In the genomic region with DNA sequence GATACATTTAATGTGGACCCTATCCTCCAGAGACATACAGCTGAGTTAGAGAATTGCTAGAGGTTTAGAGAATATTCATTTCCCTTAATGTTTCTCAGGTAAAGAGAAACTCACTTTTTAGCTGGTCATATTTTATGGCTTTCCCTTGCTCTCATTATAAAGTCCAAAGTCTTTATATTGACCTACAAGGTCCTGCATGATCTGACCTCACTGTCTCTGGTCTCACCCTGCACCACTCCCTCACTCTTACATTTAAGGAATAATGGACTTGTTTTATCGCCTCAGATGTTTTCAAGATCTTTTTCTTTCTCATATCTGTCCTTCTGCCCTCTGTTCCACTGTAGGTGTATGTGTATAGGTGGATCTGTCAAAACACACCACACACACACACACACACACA, we compare ENCODE assay signal across 23 cellular contexts.
DNase-seq lines count a peak whose midpoint lies in the region; ATAC-seq and TF ChIP-seq lines count a peak whose summit lies in the region.
"Had no signal": no experiment of that assay in that cellular context is flagged by ENCODE, and none has a peak within 500 bp of the region (broad histone marks: within the 10 kb centered on the region; RNA-seq: fewer than 3 reads in every experiment).

No MANE protein-coding gene starts in this region.

- H3K4me1 ChIP-seq in colonic mucosa (no peaks in the 10 kb centered on the region), mucosa of descending colon (ENCODE audit: low read depth) (peaks cover 5% of the 10 kb centered on the region), stomach (no peaks in the 10 kb centered on the region)
- H3K4me1 ChIP-seq: BE2C, BLaER1 had no signal

- WGBS in stomach, 5 donors, result 82 to 93% (median 90%) methylated on average over 1 of the region's 1 CpG

- no peak overlapping the region for H3K27ac Mint-ChIP-seq in glutamatergic neuron (ENCODE audit: unreplicated experiment)
- H3K27ac Mint-ChIP-seq: CD14-positive monocyte; CD4-positive, alpha-beta memory T cell; CD4-positive, CD25-positive, alpha-beta regulatory T cell; CD8-positive, alpha-beta memory T cell had no signal

- no peak overlapping the region for H3K4me3 Mint-ChIP-seq in glutamatergic neuron (ENCODE audit: unreplicated experiment)
- H3K4me3 Mint-ChIP-seq: CD14-positive monocyte; CD4-positive, alpha-beta memory T cell; CD4-positive, CD25-positive, alpha-beta regulatory T cell; CD8-positive, alpha-beta memory T cell had no signal

- no peaks in the 10 kb centered on the region for H3K4me1 Mint-ChIP-seq in glutamatergic neuron (ENCODE audit: low read depth, unreplicated experiment)
- H3K4me1 Mint-ChIP-seq: CD14-positive monocyte; CD4-positive, alpha-beta memory T cell; CD4-positive, CD25-positive, alpha-beta regulatory T cell; CD8-positive, alpha-beta memory T cell had no signal

- peak overlapping the region; percentile 23 for H3K27ac ChIP-seq in colonic mucosa
- no peak overlapping the region for H3K27ac ChIP-seq in stomach
- H3K27ac ChIP-seq: BLaER1 had no signal

- intact Hi-C loops in colonic mucosa (cut with DNase I), result no loop called here
- intact Hi-C loops in mucosa of descending colon (cut with DNase I, micrococcal nuclease), result no loop called here
- intact Hi-C loops in stomach (cut with DNase I; ENCODE audit: low total_unique reads), result no loop called here

- H3K27me3 Mint-ChIP-seq in glutamatergic neuron (ENCODE audit: unreplicated experiment), result peaks cover 2% of the 10 kb centered on the region
- H3K27me3 Mint-ChIP-seq: CD4-positive, CD25-positive, alpha-beta regulatory T cell had no signal

- DNase-seq in colonic mucosa, result no peak
- DNase-seq in mucosa of descending colon, result peak in 1 of 3 donors; percentile 20
- DNase-seq in stomach, result no peak
- DNase-seq in glutamatergic neuron, result no peak
- DNase-seq: 8988T; ACHN; BE2C; C1 segment of cervical spinal cord; CD4-positive, alpha-beta memory T cell; CD4-positive, CD25-positive, alpha-beta regulatory T cell; CD8-positive, alpha-beta memory T cell; COR-L47; DMS 273 treated with DMSO at 0.1 percent for 48 hours; DMS153; DMS53; DMS79; DND-41; EL; GDM1 had no signal

- H3K9me3 ChIP-seq in colonic mucosa (no peaks in the 10 kb centered on the region), mucosa of descending colon (no peaks in the 10 kb centered on the region), stomach (no peaks in the 10 kb centered on the region)
- H3K9me3 ChIP-seq: BE2C, BLaER1 had no signal

- TF ChIP-seq CTCF in colonic mucosa (IDR thresholded peaks at IDR 0.05), result no peak
- TF ChIP-seq CTCF in mucosa of descending colon (IDR thresholded peaks at IDR 0.05), result no peak
- no peak for TF ChIP-seq CTCF in stomach (IDR thresholded peaks at IDR 0.05)
- no peak for TF ChIP-seq CTCF in glutamatergic neuron (IDR thresholded peaks at IDR 0.05; ENCODE audit: partially characterized antibody, unreplicated experiment)

- H3K9me3 Mint-ChIP-seq in glutamatergic neuron (ENCODE audit: unreplicated experiment), result peaks cover 2% of the 10 kb centered on the region
- H3K9me3 Mint-ChIP-seq: CD4-positive, CD25-positive, alpha-beta regulatory T cell; CD8-positive, alpha-beta memory T cell had no signal

- ATAC-seq in mucosa of descending colon, result peak; percentile 91
- ATAC-seq in GM21576 (IDR thresholded peaks at IDR 0.05; ENCODE audit: unreplicated experiment), result no peak
- ATAC-seq: GM12878 had no signal

- H3K9ac ChIP-seq in colonic mucosa (ENCODE audit: low read depth in 2 of 2, low read length in 2 of 2), result no peak overlapping the region
- H3K9ac ChIP-seq: BLaER1 had no signal

- H3K27me3 ChIP-seq in colonic mucosa (no peaks in the 10 kb centered on the region), stomach (no peaks in the 10 kb centered on the region)
- H3K27me3 ChIP-seq: BLaER1 had no signal

- no peak for TF ChIP-seq POLR2A in stomach (IDR thresholded peaks at IDR 0.05)

- no peak for TF ChIP-seq EP300 in stomach (IDR thresholded peaks at IDR 0.05)

- H3K36me3 Mint-ChIP-seq in glutamatergic neuron (ENCODE audit: unreplicated experiment), result no peaks in the 10 kb centered on the region
- H3K36me3 Mint-ChIP-seq: CD14-positive monocyte; CD4-positive, alpha-beta memory T cell; CD8-positive, alpha-beta memory T cell had no signal

- H3K4me3 ChIP-seq in colonic mucosa, result no peak overlapping the region
- H3K4me3 ChIP-seq in mucosa of descending colon, result no peak overlapping the region
- H3K4me3 ChIP-seq in stomach, result no peak overlapping the region
- H3K4me3 ChIP-seq: BLaER1, GM12878 had no signal

- H3K36me3 ChIP-seq in colonic mucosa, result no peaks in the 10 kb centered on the region
- H3K36me3 ChIP-seq in mucosa of descending colon (ENCODE audit: low read depth), result no peaks in the 10 kb centered on the region
- no peaks in the 10 kb centered on the region for H3K36me3 ChIP-seq in stomach
- H3K36me3 ChIP-seq: BE2C, BLaER1 had no signal
